Comparison of ENCODE assay signal across 16 cellular contexts in genomic region chr14:76112889-76113611, GRCh38.
"Had no signal": no experiment of that assay in that cellular context is flagged by ENCODE, and none has a peak within 500 bp of the region (broad histone marks: within the 10 kb centered on the region; RNA-seq: fewer than 3 reads in every experiment).

No MANE protein-coding gene starts in this region.

- H3K27ac ChIP-seq: brain microvascular endothelial cell, epithelial cell of prostate, heart right ventricle, ovary, thoracic aorta, upper lobe of right lung had no signal

- H3K27me3 ChIP-seq: brain microvascular endothelial cell, ovary, upper lobe of right lung had no signal

- ATAC-seq: activated CD4-positive, CD25-positive, alpha-beta regulatory T cell treated with anti-CD3 and anti-CD28 coated beads, Interleukin-2, amount 50 U/mL, for 24 hours; effector memory CD8-positive, alpha-beta T cell; heart right ventricle; stimulated activated effector memory CD8-positive, alpha-beta T cell treated with anti-CD3 and anti-CD28 coated beads, Interleukin-12 subunit alpha, Interleukin-12 subunit beta, amount 100 ng/mL, for 72 hours; upper lobe of right lung had no signal

- H3K9me3 ChIP-seq: heart right ventricle, ovary, thoracic aorta, upper lobe of right lung had no signal

- FAIRE-seq: frontal cortex had no signal

- DNase-seq: activated CD4-positive, alpha-beta T cell treated with anti-CD3 and anti-CD28 coated beads, Interleukin-2, amount 50 U/mL, for 1 hour; activated CD8-positive, alpha-beta memory T cell treated with anti-CD3 and anti-CD28 coated beads for 24 hours; activated naive CD4-positive, alpha-beta T cell; anterior cingulate cortex; brain microvascular endothelial cell; cerebellar nuclear complex; effector memory CD8-positive, alpha-beta T cell; heart right ventricle; ovary; stimulated activated CD4-positive, alpha-beta T cell treated with anti-CD3 and anti-CD28 coated beads, Interleukin-12 subunit alpha, Interleukin-12 subunit beta, amount 100 ng/mL, for 4 hours; upper lobe of right lung had no signal

- H3K36me3 ChIP-seq: brain microvascular endothelial cell, heart right ventricle, ovary, thoracic aorta, upper lobe of right lung had no signal

- H3K4me3 ChIP-seq: heart right ventricle, ovary, thoracic aorta, upper lobe of right lung had no signal

- H3K4me1 ChIP-seq: heart right ventricle, upper lobe of right lung had no signal
